ENCODE assay signal across 9 cellular contexts in the genomic region with DNA sequence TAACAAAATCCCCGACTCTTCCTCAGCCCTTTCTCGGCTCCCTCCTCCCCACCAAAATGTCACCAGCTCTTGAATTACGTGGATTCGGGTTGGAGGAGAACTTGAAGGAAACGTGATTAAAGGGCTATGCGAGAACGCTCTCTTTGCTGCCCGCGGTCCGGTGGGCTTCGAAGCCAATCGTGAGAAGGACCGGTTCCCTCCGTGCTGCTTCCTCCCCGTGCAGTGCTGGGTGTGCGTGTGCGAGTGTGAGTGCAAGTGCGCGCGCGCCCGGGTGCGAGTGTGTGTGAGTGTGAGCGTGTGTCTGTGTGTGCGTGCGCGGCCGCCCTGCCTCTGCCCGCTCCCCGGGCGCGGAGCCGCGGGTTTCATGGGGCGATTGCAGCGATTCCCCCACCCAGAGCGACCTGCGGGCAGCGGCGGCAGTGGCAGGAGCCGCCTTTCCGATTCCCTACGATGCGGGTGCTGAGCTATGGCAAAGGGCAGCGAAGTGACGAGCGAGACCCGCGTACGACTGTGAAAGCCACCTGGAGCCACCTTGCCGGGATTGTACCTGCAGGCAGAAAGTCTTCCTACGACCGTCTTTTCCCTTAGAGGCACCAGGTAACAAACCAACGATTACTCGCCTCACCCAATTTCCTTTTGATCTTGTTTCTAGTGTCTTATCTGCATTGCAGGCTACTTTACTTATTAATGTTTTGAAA. TPM values are rescaled to one million over a fixed set of nuclear protein-coding genes. Genes with fewer than 3 reads are reported as not detected.
DNase-seq lines count a peak whose midpoint lies in the region; ATAC-seq and TF ChIP-seq lines count a peak whose summit lies in the region.
"Had no signal": no experiment of that assay in that cellular context is flagged by ENCODE, and none has a peak within 500 bp of the region (broad histone marks: within the 10 kb centered on the region; RNA-seq: fewer than 3 reads in every experiment).

No MANE protein-coding gene starts in this region.

- peaks cover 5% of the 10 kb centered on the region for H3K4me1 ChIP-seq in OCI-LY1 (ENCODE audit: insufficient read depth, low read length, severe bottlenecking)
- H3K4me1 ChIP-seq in skeletal muscle tissue (ENCODE audit: control insufficient read depth in 3 of 3, insufficient read depth in 3 of 3, low read length in 3 of 3): peaks cover 26 to 34% (median 29%) of the 10 kb centered on the region in 3 donors

- H3F3A ChIP-seq in OCI-LY1 (ENCODE audit: insufficient read depth, low read length): no peaks in the 10 kb centered on the region

- peak overlapping the region; percentile 60 for H3K4me3 ChIP-seq in OCI-LY1 (ENCODE audit: low read depth, low read length, poor library complexity, severe bottlenecking)
- peak overlapping the region; percentile 70 to 80 (median 72) for H3K4me3 ChIP-seq in skeletal muscle tissue (ENCODE audit: low read length in 3 of 3)

- no peak overlapping the region for H2AFZ ChIP-seq in OCI-LY1 (ENCODE audit: low read length)

- H3K27me3 ChIP-seq in OCI-LY1 (ENCODE audit: insufficient read depth, low read length) (no peaks in the 10 kb centered on the region), skeletal muscle tissue (ENCODE audit: control insufficient read depth in 3 of 3, insufficient read depth in 3 of 3, low read length in 3 of 3) (peaks cover 48 to 65% (median 59%) of the 10 kb centered on the region in 3 donors)

- H3K27ac ChIP-seq in OCI-LY1 (ENCODE audit: low read depth, low read length, poor library complexity, severe bottlenecking) (no peak overlapping the region), skeletal muscle tissue (ENCODE audit: low read depth, low read length) (no peak overlapping the region)

- peak overlapping the region; percentile 72 for H3K4me2 ChIP-seq in OCI-LY1 (ENCODE audit: low read length)

- no peaks in the 10 kb centered on the region for H3K9me2 ChIP-seq in OCI-LY1 (ENCODE audit: low read depth, low read length)

- ATAC-seq in GM19324 (IDR thresholded peaks at IDR 0.05; ENCODE audit: low FRiP score, unreplicated experiment) (no peak), GM19395 (IDR thresholded peaks at IDR 0.05; ENCODE audit: unreplicated experiment) (no peak), HG03280 (IDR thresholded peaks at IDR 0.05; ENCODE audit: unreplicated experiment) (no peak)

- H3K9ac ChIP-seq in OCI-LY1 (ENCODE audit: low read length): peak overlapping the region; percentile 24; the same call in 1 of the 2 replicates
- peak overlapping the region in 2 of 3 donors; percentile 16 to 35 for H3K9ac ChIP-seq in skeletal muscle tissue (ENCODE audit: low read depth in 1 of 3, low read length in 3 of 3)

- POLR2A ChIA-PET in HEK293T (lab: Yijun Ruan, JAX): no interaction called here

- TF ChIP-seq CTCF in OCI-LY1 (IDR thresholded peaks at IDR 0.05; ENCODE audit: low read length): no peak

- H3K36me3 ChIP-seq in OCI-LY1 (ENCODE audit: insufficient read depth, low read length): no peaks in the 10 kb centered on the region
- H3K36me3 ChIP-seq in skeletal muscle tissue (ENCODE audit: control insufficient read depth in 3 of 3, insufficient read depth in 3 of 3, low read length in 3 of 3): no peaks in the 10 kb centered on the region

- CTCF ChIA-PET in HEK293T (lab: Yijun Ruan, JAX): no interaction called here

- H3K9me3 ChIP-seq in OCI-LY1 (ENCODE audit: low read length) (no peaks in the 10 kb centered on the region), skeletal muscle tissue (ENCODE audit: control insufficient read depth in 3 of 3, low read length in 3 of 3) (no peaks in the 10 kb centered on the region)

- no peaks in the 10 kb centered on the region for H3K79me2 ChIP-seq in OCI-LY1 (ENCODE audit: insufficient read depth, low read length)

- no peaks in the 10 kb centered on the region for H4K20me1 ChIP-seq in OCI-LY1 (ENCODE audit: insufficient read depth, low read length)

- intact Hi-C loops in head of caudate nucleus (cut with DNase I): no loop called here

- DNase-seq in HEK293T (ENCODE audit: extremely low spot score) (peak; percentile 10), head of caudate nucleus (peak in 37 of 42 donors; percentile 8 to 64 (median 39)), NCI-H1048 (lab: John Stamatoyannopoulos, UW) (no peak)

TF ChIP-seq in HEK293T, 16 proteins besides CTCF, POLR2A, EP300 and RAD21:
- TF ChIP-seq L3MBTL2 (conservative IDR thresholded peaks at IDR 0.05) (peak; percentile 37; the same call in 1 of the 2 replicates), ARNT (IDR thresholded peaks at IDR 0.05) (no peak)

RNA-seq across cellular contexts. Expression of gene LRFN5, which starts 1.4 kb away (rescaled TPM):
- 12.0 TPM for total RNA-seq in skeletal muscle tissue
- total RNA-seq: LHCN-M2 had no signal
